Comparison of ENCODE assay signal across 8 cellular contexts in genomic region chr6:159973951-159974350, GRCh38. TPM values are rescaled to one million over a fixed set of nuclear protein-coding genes. Genes with fewer than 3 reads are reported as not detected.
DNase-seq lines count a peak whose midpoint lies in the region; ATAC-seq, FAIRE-seq and TF ChIP-seq lines count a peak whose summit lies in the region.

No MANE protein-coding gene starts in this region.

- TF ChIP-seq POLR2A in upper lobe of left lung (IDR thresholded peaks at IDR 0.05), result no peak

- ATAC-seq in HG02973 (IDR thresholded peaks at IDR 0.05; ENCODE audit: unreplicated experiment) (peak; percentile 38), upper lobe of left lung (ENCODE audit: low FRiP score in 2 of 2) (peak in 1 of 2 donors; percentile 53)

- no peaks in the 10 kb centered on the region for H3K27me3 Mint-ChIP-seq in activated naive CD4-positive, alpha-beta T cell treated with anti-CD3 and anti-CD28 coated beads, Interleukin-2, amount 50 U/mL, for 24 hours

- no peak overlapping the region for H3K9ac ChIP-seq in kidney (ENCODE audit: low read length in 2 of 2)

- H3K4me1 ChIP-seq in upper lobe of left lung (peaks cover 58 to 67% (median 64%) of the 10 kb centered on the region in 4 donors), kidney (ENCODE audit: control insufficient read depth in 1 of 2, insufficient read depth in 1 of 2, low read depth in 1 of 2, low read length in 2 of 2) (peaks cover 40 to 54% of the 10 kb centered on the region in 2 donors)

- no peak for TF ChIP-seq CTCF in fibroblast of mammary gland (conservative IDR thresholded peaks at IDR 0.05; ENCODE audit: control insufficient read depth, insufficient read depth, low read depth, low read length)
- no peak for TF ChIP-seq CTCF in upper lobe of left lung (IDR thresholded peaks at IDR 0.05)
- TF ChIP-seq CTCF in kidney (IDR thresholded peaks at IDR 0.05; ENCODE audit: borderline replicate concordance, extremely low read depth, insufficient read depth), result no peak

- H3K36me3 ChIP-seq in upper lobe of left lung (no peaks in the 10 kb centered on the region), kidney (ENCODE audit: control insufficient read depth in 1 of 2, insufficient read depth in 2 of 2, low read length in 2 of 2) (no peaks in the 10 kb centered on the region)

- no peaks in the 10 kb centered on the region for H3K9me3 Mint-ChIP-seq in activated naive CD4-positive, alpha-beta T cell treated with anti-CD3 and anti-CD28 coated beads, Interleukin-2, amount 50 U/mL, for 24 hours

- 83 to 85% methylated on average over 2 of the region's 2 CpGs for WGBS in upper lobe of left lung, 2 donors

- intact Hi-C loops in kidney (cut with DNase I), result no loop called here

- H3K9me3 ChIP-seq in upper lobe of left lung (no peaks in the 10 kb centered on the region), kidney (ENCODE audit: control insufficient read depth in 1 of 2, low read length in 2 of 2) (no peaks in the 10 kb centered on the region)

- peak overlapping the region; percentile 85 for H3K27ac Mint-ChIP-seq in activated naive CD4-positive, alpha-beta T cell treated with anti-CD3 and anti-CD28 coated beads, Interleukin-2, amount 50 U/mL, for 24 hours

- DNase-seq in activated naive CD4-positive, alpha-beta T cell treated with anti-CD3 and anti-CD28 coated beads, Interleukin-2, amount 50 U/mL, for 16 hours, result no peak
- DNase-seq in NCI-H69 (lab: John Stamatoyannopoulos, UW) (peak; percentile 51), fibroblast of mammary gland (ENCODE audit: low read depth) (peak; percentile 91), upper lobe of left lung (no peak), kidney (no peak), LoVo (ENCODE audit: low spot score) (no peak)

- no peak for FAIRE-seq in kidney (lab: Jason Lieb, UNC)

- no peak for TF ChIP-seq EP300 in upper lobe of left lung (IDR thresholded peaks at IDR 0.05)

- H3K4me1 Mint-ChIP-seq in activated naive CD4-positive, alpha-beta T cell treated with anti-CD3 and anti-CD28 coated beads, Interleukin-2, amount 50 U/mL, for 24 hours, result peaks cover 90% of the 10 kb centered on the region

- no peaks in the 10 kb centered on the region for H3K27me3 ChIP-seq in upper lobe of left lung

- peaks cover 2% of the 10 kb centered on the region for H3K36me3 Mint-ChIP-seq in activated naive CD4-positive, alpha-beta T cell treated with anti-CD3 and anti-CD28 coated beads, Interleukin-2, amount 50 U/mL, for 24 hours

- peak overlapping the region; percentile 17 for H3K4me3 Mint-ChIP-seq in activated naive CD4-positive, alpha-beta T cell treated with anti-CD3 and anti-CD28 coated beads, Interleukin-2, amount 50 U/mL, for 24 hours

- H3K4me3 ChIP-seq in fibroblast of mammary gland (ENCODE audit: control insufficient read depth, low read depth, low read length), result no peak overlapping the region
- no peak overlapping the region for H3K4me3 ChIP-seq in upper lobe of left lung
- H3K4me3 ChIP-seq in kidney (ENCODE audit: low read length in 2 of 2), result no peak overlapping the region

- H3K27ac ChIP-seq in upper lobe of left lung (peak overlapping the region; percentile 6 to 60 (median 12)), kidney (ENCODE audit: low read depth in 2 of 2, low read length in 2 of 2) (no peak overlapping the region)

RNA-seq across cellular contexts. Expression of gene IGF2R, which starts 5.1 kb away (rescaled TPM):
- total RNA-seq in upper lobe of left lung (100 to 1,000 TPM; 103 to 150 (median 128) TPM), kidney (88.6 TPM)
- polyA plus RNA-seq in kidney (ENCODE audit: insufficient read depth, low read depth, low replicate concordance), result 23.7 TPM

Comparison
In these comparisons a context has a peak if more than half of its experiments do, and no peak if none do; other contexts are left out.
1. DNase-seq: peak in NCI-H69 (single experiment) and fibroblast of mammary gland (single experiment); none in activated naive CD4-positive, alpha-beta T cell treated with anti-CD3 and anti-CD28 coated beads, Interleukin-2, amount 50 U/mL, for 16 hours (single experiment), upper lobe of left lung (0 of 2), kidney (single experiment) and LoVo (single experiment).
2. H3K27ac ChIP-seq: peak in upper lobe of left lung (4 of 4); none in kidney (0 of 2).